ENCODE assay signal across 18 cellular contexts in the genomic region with DNA sequence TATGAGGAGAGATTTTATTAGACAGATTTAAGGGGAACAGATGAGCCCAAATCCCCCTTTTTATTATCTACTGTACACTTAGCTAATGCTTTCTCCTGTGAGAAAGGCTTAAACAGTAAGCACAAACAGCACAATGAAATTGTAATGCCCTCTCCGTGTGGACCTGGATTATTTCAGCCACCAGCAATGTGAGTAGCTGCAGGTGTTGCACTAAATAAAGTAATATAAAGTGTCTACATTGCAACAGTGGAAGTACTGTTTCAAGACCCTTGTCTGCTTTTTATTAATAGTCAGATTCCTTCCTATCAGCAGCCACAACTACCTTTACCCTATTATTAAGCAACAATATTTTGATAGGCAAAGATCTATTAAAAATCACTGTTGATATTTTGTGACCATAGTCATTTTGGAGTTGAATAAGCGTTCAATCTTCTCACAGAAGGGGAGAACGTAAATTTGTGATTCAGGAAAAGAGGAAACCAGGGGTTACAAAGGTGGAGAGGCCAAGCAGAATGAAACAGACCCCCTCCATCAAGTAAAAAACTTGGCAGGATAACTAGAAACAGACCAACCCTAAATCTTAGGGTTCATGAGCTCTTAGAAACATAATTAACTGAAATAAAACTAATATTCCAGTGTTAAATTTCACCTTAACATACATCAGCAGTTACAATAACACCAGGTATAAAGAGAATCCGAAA.
DNase-seq lines count a peak whose midpoint lies in the region; ATAC-seq, FAIRE-seq and TF ChIP-seq lines count a peak whose summit lies in the region.
"Had no signal": no experiment of that assay in that cellular context is flagged by ENCODE, and none has a peak within 500 bp of the region (broad histone marks: within the 10 kb centered on the region; RNA-seq: fewer than 3 reads in every experiment).

No MANE protein-coding gene starts in this region.

- H2BK15ac ChIP-seq in IMR-90 (ENCODE audit: low read depth, low read length) = peak overlapping the region; percentile 42; the same call in 2 of the 3 replicates

- no peaks in the 10 kb centered on the region for H3K27me3 Mint-ChIP-seq in endothelial cell (ENCODE audit: unreplicated experiment)
- H3K27me3 Mint-ChIP-seq: CD8-positive, alpha-beta memory T cell had no signal

- H3K4me3 Mint-ChIP-seq in endothelial cell (ENCODE audit: unreplicated experiment) = peak overlapping the region; percentile 16
- H3K4me3 Mint-ChIP-seq: activated CD4-positive, alpha-beta T cell treated with anti-CD3 and anti-CD28 coated beads, Interleukin-2, amount 10 ng/mL, durations not matched to agents 24 days and 14 days; CD8-positive, alpha-beta memory T cell; naive thymus-derived CD4-positive, alpha-beta T cell had no signal

- H3K4me2 ChIP-seq in IMR-90 (ENCODE audit: low read depth, low read length) (peak overlapping the region; percentile 97), trophoblast cell (ENCODE audit: low read length) (no peak overlapping the region)

- H3K9me3 Mint-ChIP-seq in endothelial cell (ENCODE audit: unreplicated experiment) = no peaks in the 10 kb centered on the region
- H3K9me3 Mint-ChIP-seq: activated CD4-positive, alpha-beta T cell treated with anti-CD3 and anti-CD28 coated beads, Interleukin-2, amount 10 ng/mL, durations not matched to agents 24 days and 14 days had no signal

- H3K4me1 ChIP-seq in A673 (ENCODE audit: insufficient read depth, low read length, poor library complexity, severe bottlenecking) (peaks cover 67% of the 10 kb centered on the region), IMR-90 (ENCODE audit: control insufficient read depth, insufficient read depth, low read length) (0 out of 2 replicates have a peak, but pooled peaks cover 2% of the 10 kb centered on the region), trophoblast cell (ENCODE audit: control insufficient read depth in 1 of 2, insufficient read depth in 2 of 2, low read length in 2 of 2) (peaks cover 7 to 8% of the 10 kb centered on the region in 2 experiments)
- H3K4me1 ChIP-seq: colonic mucosa had no signal

- no peak overlapping the region; the same call in 1 of the 2 replicates for H4K5ac ChIP-seq in IMR-90 (ENCODE audit: low read depth, low read length)

- H2AFZ ChIP-seq in IMR-90 (replicated peaks; ENCODE audit: low read length, poor library complexity) (no peak overlapping the region), trophoblast cell (ENCODE audit: insufficient read depth, low read length, poor library complexity) (no peak overlapping the region)

- POLR2A ChIA-PET in A673 (lab: Charles Lee; ENCODE audit: low non-redundant PET) = no interaction called here
- POLR2A ChIA-PET in IMR-90 (lab: Charles Lee; ENCODE audit: unreplicated experiment) = interaction anchor here (0.6 kb wide), 1 partner anchor 419 kb away, joined by 3 read pairs; no protein-coding TSS in a partner anchor

- H4K8ac ChIP-seq in IMR-90 (ENCODE audit: low read depth in 2 of 2, low read length in 2 of 2) = peak overlapping the region in 1 of 2 experiments; percentile 66; a peak in 3 of 4 replicates
- H4K8ac ChIP-seq in trophoblast cell (ENCODE audit: low read depth, low read length) = no peak overlapping the region

- peak overlapping the region; percentile 46; the same call in 1 of the 2 replicates for H3K14ac ChIP-seq in IMR-90 (replicated peaks; ENCODE audit: low read depth, low read length)
- H3K14ac ChIP-seq in trophoblast cell (ENCODE audit: low read length) = no peak overlapping the region

- no peak for ATAC-seq in IMR-90 (ENCODE audit: low read depth)
- ATAC-seq: left lobe of liver; naive thymus-derived CD4-positive, alpha-beta T cell had no signal

- H3K23ac ChIP-seq in IMR-90 (ENCODE audit: low read depth, low read length) (no peak overlapping the region), trophoblast cell (ENCODE audit: low read length) (no peak overlapping the region)

- no peak overlapping the region for H2BK12ac ChIP-seq in trophoblast cell (ENCODE audit: low read length)

- TF ChIP-seq CTCF in A673 (conservative IDR thresholded peaks at IDR 0.05; ENCODE audit: low read depth, low read length) = no peak
- no peak for TF ChIP-seq CTCF in IMR-90 (conservative IDR thresholded peaks at IDR 0.05; ENCODE audit: low read depth, low read length)
- no peak for TF ChIP-seq CTCF in endothelial cell (IDR thresholded peaks at IDR 0.05; ENCODE audit: unreplicated experiment)

- H4K91ac ChIP-seq in IMR-90 (ENCODE audit: insufficient read depth, low read depth, low read length) = peak overlapping the region; percentile 63; the same call in 1 of the 2 replicates
- H4K91ac ChIP-seq in trophoblast cell (ENCODE audit: low read depth, low read length) = no peak overlapping the region

- H2AK9ac ChIP-seq in IMR-90 (replicated peaks; ENCODE audit: low read depth, low read length, poor library complexity) = no peak overlapping the region

- peak overlapping the region; percentile 43; the same call in 1 of the 2 replicates for H3K18ac ChIP-seq in IMR-90 (ENCODE audit: low read depth, low read length)
- no peak overlapping the region for H3K18ac ChIP-seq in trophoblast cell (ENCODE audit: low read length)

- H3K4me3 ChIP-seq in A673 (ENCODE audit: low read depth, low read length, poor library complexity, severe bottlenecking) (peak overlapping the region; percentile 40), IMR-90 (ENCODE audit: insufficient read depth, low read depth, low read length) (no peak overlapping the region), trophoblast cell (ENCODE audit: low read depth, low read length) (no peak overlapping the region)
- H3K4me3 ChIP-seq: colonic mucosa, thyroid gland had no signal

- H3K9me1 ChIP-seq in IMR-90 (ENCODE audit: insufficient read depth, low read length) = no peaks in the 10 kb centered on the region

- no CpG with 5 or more reads among the region's 4 CpGs for WGBS in IMR-90 (ENCODE audit: extremely low coverage in 2 of 2, insufficient read length in 1 of 2), 2 experiments
- no CpG with 5 or more reads among the region's 4 CpGs for WGBS in trophoblast cell (ENCODE audit: extremely low coverage, insufficient coverage, insufficient read length)

- peak overlapping the region; percentile 94 for H2BK20ac ChIP-seq in IMR-90 (ENCODE audit: low read depth, low read length)

- H3K27ac Mint-ChIP-seq in endothelial cell (ENCODE audit: unreplicated experiment) = peak overlapping the region; percentile 95
- H3K27ac Mint-ChIP-seq: activated CD4-positive, alpha-beta T cell treated with anti-CD3 and anti-CD28 coated beads, Interleukin-2, amount 10 ng/mL, durations not matched to agents 24 days and 14 days; CD8-positive, alpha-beta memory T cell; naive thymus-derived CD4-positive, alpha-beta T cell had no signal

- no peaks in the 10 kb centered on the region for H4K20me1 ChIP-seq in IMR-90 (ENCODE audit: insufficient read depth, low read length)

- H2BK120ac ChIP-seq in IMR-90 (ENCODE audit: low read depth, low read length) (peak overlapping the region; percentile 85), trophoblast cell (ENCODE audit: insufficient read depth, low read length, poor library complexity) (no peak overlapping the region)

- H3K9ac ChIP-seq in IMR-90 (ENCODE audit: low read depth, low read length) (no peak overlapping the region), trophoblast cell (ENCODE audit: low read length) (no peak overlapping the region)

- H3K79me2 ChIP-seq in trophoblast cell (ENCODE audit: control insufficient read depth, insufficient read depth, low read length, poor library complexity) = no peaks in the 10 kb centered on the region

- in situ Hi-C loops in IMR-90 (cut with MboI; ENCODE audit: low sequenced_read_pairs) = no loop called here

- BruUV-seq in A673 (replicated peaks; lab: Mats Ljungman, UMichigan) = TSS peak; percentile 75
- no TSS peak for BruUV-seq in IMR-90 (replicated peaks; lab: Mats Ljungman, UMichigan)

- H2AK5ac ChIP-seq in IMR-90 (ENCODE audit: low read depth, low read length) (peak overlapping the region; percentile 32; the same call in 1 of the 2 replicates), trophoblast cell (ENCODE audit: low read length) (no peak overlapping the region)

- peak overlapping the region; percentile 20 for H3K56ac ChIP-seq in IMR-90 (ENCODE audit: extremely low read depth, insufficient read depth, low read length)

- CTCF ChIA-PET in A673 (lab: Charles Lee) = no interaction called here
- CTCF ChIA-PET in IMR-90 (lab: Yijun Ruan, JAX) = interaction anchor here (1.7 kb wide), 1 partner anchor 200 kb away, joined by 3 read pairs; no protein-coding TSS in a partner anchor

- H3K27me3 ChIP-seq in A673 (replicated peaks; ENCODE audit: insufficient read depth, low read depth, low read length, poor library complexity) = no peaks in the 10 kb centered on the region
- H3K27me3 ChIP-seq in IMR-90 (ENCODE audit: control insufficient read depth, insufficient read depth, low read length) = no peaks in the 10 kb centered on the region
- no peaks in the 10 kb centered on the region for H3K27me3 ChIP-seq in trophoblast cell (ENCODE audit: insufficient read depth, low read length)
- H3K27me3 ChIP-seq: colonic mucosa had no signal

- H3K4ac ChIP-seq in IMR-90 (ENCODE audit: low read depth, low read length) (peak overlapping the region; percentile 66; the same call in 1 of the 2 replicates), trophoblast cell (ENCODE audit: low read depth, low read length) (no peak overlapping the region)

- H3K79me1 ChIP-seq in IMR-90 (ENCODE audit: low read depth in 1 of 2, low read length in 2 of 2) (no peaks in the 10 kb centered on the region; a peak in 1 of 4 replicates), trophoblast cell (ENCODE audit: low read length) (peaks cover 3% of the 10 kb centered on the region)

- no peak for FAIRE-seq in frontal cortex (lab: Jason Lieb, UNC)
- FAIRE-seq: HTR-8/SVneo had no signal

- DNase-seq in A673 (ENCODE audit: low spot score) (no peak), IMR-90 (no peak), endothelial cell (ENCODE audit: low spot score) (no peak), trophoblast cell (no peak), frontal cortex (ENCODE audit: low spot score in 2 of 2) (no peak), occipital lobe (lab: John Stamatoyannopoulos, UW) (no peak)
- DNase-seq in effector CD8-positive, alpha-beta T cell (lab: John Stamatoyannopoulos, UW) = no peak
- DNase-seq in activated naive CD4-positive, alpha-beta T cell treated with Interleukin-2 at 50 U/mL for 16 hours = no peak
- DNase-seq: activated CD4-positive, alpha-beta T cell treated with anti-CD3 and anti-CD28 coated beads, Interleukin-2, amount 10 ng/mL, durations not matched to agents 24 days and 14 days; activated CD8-positive, alpha-beta memory T cell treated with anti-CD3 and anti-CD28 coated beads, Interleukin-2, amount 50 U/mL, for 48 hours; CD8-positive, alpha-beta memory T cell; colonic mucosa; naive thymus-derived CD4-positive, alpha-beta T cell; NCI-H526 treated with DMSO at 0.1 percent for 48 hours; posterior cingulate gyrus; thyroid gland had no signal

- H3K36me3 ChIP-seq in A673 (ENCODE audit: insufficient read depth, low read length, poor library complexity, severe bottlenecking) (no peaks in the 10 kb centered on the region), IMR-90 (ENCODE audit: control insufficient read depth, insufficient read depth, low read length) (no peaks in the 10 kb centered on the region), trophoblast cell (ENCODE audit: control insufficient read depth in 1 of 2, insufficient read depth in 2 of 2, low read length in 2 of 2) (no peaks in the 10 kb centered on the region)
- H3K36me3 ChIP-seq: colonic mucosa, thyroid gland had no signal

- no peak for TF ChIP-seq POLR2A in IMR-90 (IDR thresholded peaks at IDR 0.05; ENCODE audit: low read depth, low read length)

- no peaks in the 10 kb centered on the region for H3K36me3 Mint-ChIP-seq in endothelial cell (ENCODE audit: low read depth, unreplicated experiment)
- H3K36me3 Mint-ChIP-seq: CD8-positive, alpha-beta memory T cell; naive thymus-derived CD4-positive, alpha-beta T cell had no signal

- intact Hi-C loops in A673 (cut with micrococcal nuclease; ENCODE audit: unreplicated experiment) = loop anchor here (10.0 kb wide), 1 partner anchor 524 kb away; a partner anchor contains a TSS
- intact Hi-C loops in IMR-90 (cut with micrococcal nuclease) = no loop called here

- TF ChIP-seq RAD21 in IMR-90 (IDR thresholded peaks at IDR 0.05; ENCODE audit: low read length) = no peak

- H3K27ac ChIP-seq in A673 (ENCODE audit: low read depth, low read length, poor library complexity, severe bottlenecking) (peak overlapping the region; percentile 88), IMR-90 (ENCODE audit: insufficient read depth, low read length) (peak overlapping the region; percentile 65; the same call in 1 of the 2 replicates), trophoblast cell (ENCODE audit: low read depth, low read length) (peak overlapping the region; percentile 53)
- H3K27ac ChIP-seq: colonic mucosa had no signal

- H2BK5ac ChIP-seq in IMR-90 (ENCODE audit: low read depth, low read length, poor library complexity, severe bottlenecking) = peak overlapping the region; percentile 95
- no peak overlapping the region for H2BK5ac ChIP-seq in trophoblast cell (ENCODE audit: low read depth, low read length, poor library complexity)

- H3K4me1 Mint-ChIP-seq in endothelial cell (ENCODE audit: unreplicated experiment) = peaks cover 52% of the 10 kb centered on the region

- H3K9me3 ChIP-seq in A673 (ENCODE audit: low read depth, low read length, poor library complexity, severe bottlenecking) = no peaks in the 10 kb centered on the region
- no peaks in the 10 kb centered on the region for H3K9me3 ChIP-seq in IMR-90 (ENCODE audit: control insufficient read depth, insufficient read depth, low read length)
- H3K9me3 ChIP-seq in trophoblast cell (ENCODE audit: insufficient read depth, low read depth, low read length) = no peaks in the 10 kb centered on the region
- H3K9me3 ChIP-seq: colonic mucosa, thyroid gland had no signal

- dilution Hi-C loops in IMR-90 (cut with HindIII; ENCODE audit: low sequenced_read_pairs, unreplicated experiment) = no loop called here

- no peak overlapping the region for H4K12ac ChIP-seq in trophoblast cell (ENCODE audit: low read depth, low read length)
